Comparison of ENCODE assay signal across 18 cellular contexts in the genomic region with DNA sequence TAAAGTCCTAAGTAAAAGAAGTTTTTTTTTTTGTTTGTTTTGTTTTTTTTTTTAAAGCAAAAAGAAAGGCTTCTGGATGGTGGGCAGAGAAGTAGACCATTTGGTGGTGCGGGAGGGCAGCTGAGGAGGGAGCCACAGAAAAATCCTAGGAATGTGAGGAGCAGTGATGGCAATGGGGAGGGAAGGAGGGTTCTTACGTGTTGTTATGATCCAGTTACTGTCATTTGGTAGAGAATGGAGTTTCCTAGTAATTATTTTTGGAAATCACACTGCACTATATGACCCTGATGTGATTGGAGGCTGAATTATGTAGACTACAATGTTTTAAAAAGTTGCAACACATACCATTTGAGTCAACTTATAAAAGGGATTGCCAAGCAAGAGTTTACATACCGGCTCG. TPM values are rescaled to one million over a fixed set of nuclear protein-coding genes. Genes with fewer than 3 reads are reported as not detected.
"Had no signal": no experiment of that assay in that cellular context is flagged by ENCODE, and none has a peak within 500 bp of the region (broad histone marks: within the 10 kb centered on the region; RNA-seq: fewer than 3 reads in every experiment).

No MANE protein-coding gene starts in this region.

- ATAC-seq: activated CD4-positive, CD25-positive, alpha-beta regulatory T cell treated with anti-CD3 and anti-CD28 coated beads, Interleukin-2, amount 50 U/mL, for 24 hours; foreskin keratinocyte; natural killer cell treated with Interleukin-12 subunit alpha and Interleukin-12 subunit beta and Interleukin-15 and Interleukin-18, amount 100 ng/mL, for 72 hours; stimulated activated naive CD8-positive, alpha-beta T cell treated with anti-CD3 and anti-CD28 coated beads, Interleukin-15, Interleukin-2, amounts not matched to agents 100 U/mL and 50 U/mL, for 24 hours; T-helper 17 cell had no signal

- H3K9me3 ChIP-seq: right lobe of liver, SK-N-SH, thoracic aorta, uterus had no signal

- H3K4me3 ChIP-seq: right lobe of liver, thoracic aorta, uterus had no signal

- H3K27ac ChIP-seq: brain microvascular endothelial cell, foreskin keratinocyte, thoracic aorta had no signal

- H3K36me3 ChIP-seq: brain microvascular endothelial cell, right lobe of liver, thoracic aorta, uterus had no signal

- H3K9ac ChIP-seq: SK-N-SH had no signal

- H3K4me2 ChIP-seq: SK-N-SH had no signal

- H3K27me3 ChIP-seq: brain microvascular endothelial cell, foreskin keratinocyte, right lobe of liver, uterus had no signal

- H3K4me1 ChIP-seq: foreskin keratinocyte, right lobe of liver, uterus had no signal

- DNase-seq: activated CD4-positive, alpha-beta T cell treated with anti-CD3 and anti-CD28 coated beads, Interleukin-2, amount 50 U/mL, for 4 hours; activated effector memory CD4-positive, alpha-beta T cell treated with Interleukin-2 at 50 U/mL for 16 hours; activated T-cell treated with anti-CD3 and anti-CD28 coated beads, Interleukin-2, amount 50 U/mL, for 24 hours; amygdala; brain microvascular endothelial cell; endodermal cell; foreskin keratinocyte; occipital lobe; right lobe of liver; SK-N-SH; stimulated activated CD4-positive, alpha-beta T cell treated with anti-CD3 and anti-CD28 coated beads, Interleukin-2, amount 100 ng/mL, for 48 hours; stimulated activated naive CD8-positive, alpha-beta T cell treated with anti-CD3 and anti-CD28 coated beads, Interleukin-15, Interleukin-2, amounts not matched to agents 100 U/mL and 50 U/mL, for 24 hours; T-helper 17 cell; uterus had no signal

RNA-seq across cellular contexts. Expression of a gene that starts 22.1 kb away (rescaled TPM):
- total RNA-seq: endodermal cell; foreskin keratinocyte; natural killer cell treated with Interleukin-12 subunit alpha and Interleukin-12 subunit beta and Interleukin-15 and Interleukin-18, amount 100 ng/mL, for 72 hours; progenitor cell of endocrine pancreas; T-helper 17 cell had no signal
- polyA plus RNA-seq: foreskin keratinocyte had no signal
